Comparison of ENCODE assay signal across 19 cellular contexts in the genomic region with DNA sequence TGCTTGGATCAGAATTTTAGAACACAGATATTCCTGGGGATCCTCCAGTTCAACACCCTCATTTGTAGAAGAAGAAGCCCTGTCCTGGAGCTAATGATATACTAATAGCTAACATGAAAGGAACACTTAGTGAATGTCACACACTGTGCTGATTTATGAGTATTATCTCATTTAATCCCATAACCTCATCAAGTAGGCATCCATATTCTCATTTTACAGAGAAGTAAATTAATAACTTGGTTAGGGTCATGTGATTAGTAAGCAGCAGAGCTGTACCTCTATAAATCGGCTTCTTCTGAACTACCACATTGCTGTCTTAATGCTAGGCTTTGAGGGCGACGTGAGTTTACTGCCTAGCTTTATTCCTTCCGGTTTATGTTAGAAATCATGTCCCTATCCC.
"Had no signal": no experiment of that assay in that cellular context is flagged by ENCODE, and none has a peak within 500 bp of the region (broad histone marks: within the 10 kb centered on the region; RNA-seq: fewer than 3 reads in every experiment).

No MANE protein-coding gene starts in this region.

- H3K4me1 ChIP-seq: heart left ventricle, psoas muscle, right lobe of liver, suprapubic skin, tibial artery, upper lobe of right lung had no signal

- H3K9me3 ChIP-seq: heart left ventricle, psoas muscle, right lobe of liver, suprapubic skin, tibial artery, upper lobe of right lung had no signal

- H3K36me3 ChIP-seq: heart left ventricle, right lobe of liver, suprapubic skin, tibial artery, upper lobe of right lung had no signal

- H3K27ac ChIP-seq: coronary artery, heart left ventricle, psoas muscle, right lobe of liver, suprapubic skin, tibial artery, upper lobe of right lung had no signal

- H3K4me3 ChIP-seq: coronary artery, heart left ventricle, psoas muscle, right lobe of liver, suprapubic skin, tibial artery, upper lobe of right lung had no signal

- DNase-seq: effector CD4-positive, alpha-beta T cell; endodermal cell; heart left ventricle; hippocampal formation; kidney glomerular epithelial cell; naive thymus-derived CD4-positive, alpha-beta T cell; nephron progenitor cell; psoas muscle; retina; right lobe of liver; stimulated activated CD4-positive, alpha-beta T cell treated with anti-CD3 and anti-CD28 coated beads, Interleukin-4, amount 100 ng/mL, for 1 hour; stimulated activated CD8-positive, alpha-beta memory T cell treated with anti-CD3 and anti-CD28 coated beads, Interleukin-4, amount 100 ng/mL, for 48 hours; stimulated activated naive CD8-positive, alpha-beta T cell treated with anti-CD3 and anti-CD28 coated beads, Interleukin-15, Interleukin-2, amounts not matched to agents 100 U/mL and 50 U/mL, for 24 hours; tibial artery; upper lobe of right lung had no signal

- FAIRE-seq: frontal cortex, islet of Langerhans had no signal

- H3K27me3 ChIP-seq: heart left ventricle, right lobe of liver, suprapubic skin, tibial artery, upper lobe of right lung had no signal
